Comparison of ENCODE assay signal across 25 cellular contexts in the genomic region with DNA sequence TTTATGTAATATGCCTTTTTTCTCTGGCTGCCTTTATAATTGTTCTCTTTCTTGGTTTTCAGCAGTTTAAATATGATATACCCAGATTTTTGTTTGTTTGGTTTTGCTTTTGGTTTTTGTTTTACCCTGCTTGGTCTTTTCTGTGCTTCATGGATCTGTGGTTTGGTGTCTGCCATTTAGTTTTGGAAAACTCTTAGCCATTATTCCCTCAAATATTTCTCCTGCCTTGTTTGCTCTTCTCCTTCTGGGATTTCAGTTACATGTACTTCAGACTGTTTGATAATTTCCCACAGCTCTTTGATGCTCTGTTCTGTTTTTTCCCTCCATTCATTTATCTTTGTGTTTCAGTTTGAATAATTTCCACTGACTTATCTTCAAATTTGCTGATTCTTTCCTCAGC.
"Had no signal": no experiment of that assay in that cellular context is flagged by ENCODE, and none has a peak within 500 bp of the region (broad histone marks: within the 10 kb centered on the region; RNA-seq: fewer than 3 reads in every experiment).

No MANE protein-coding gene starts in this region.

- H3K4me3 ChIP-seq: esophagus squamous epithelium, gastrocnemius medialis, heart right ventricle, left lung, lower lobe of right lung, mucosa of descending colon had no signal

- H3K27me3 ChIP-seq: esophagus squamous epithelium, gastrocnemius medialis, left lung had no signal

- H3K27ac Mint-ChIP-seq: dendritic cell treated with granulocyte-macrophage colony-stimulating factor and Interleukin-4, amounts not matched to agents 40 ng/mL and 50 ng/mL, for 4 days; effector memory CD8-positive, alpha-beta T cell; endodermal cell; mesothelial cell of epicardium; naive B cell; naive thymus-derived CD8-positive, alpha-beta T cell had no signal

- H3K4me1 ChIP-seq: esophagus squamous epithelium, gastrocnemius medialis, heart right ventricle, left lung, lower lobe of right lung had no signal

- DNase-seq: cortex of kidney; effector CD8-positive, alpha-beta T cell; effector memory CD8-positive, alpha-beta T cell; endodermal cell; erythroblast; esophagus squamous epithelium; foreskin fibroblast; foreskin melanocyte; gastrocnemius medialis; glutamatergic neuron; head of caudate nucleus; heart right ventricle; hippocampal formation; left cardiac atrium; left lung; left ventricle myocardium superior; lower lobe of right lung; mesenchymal stem cell; mucosa of descending colon; naive B cell; naive thymus-derived CD8-positive, alpha-beta T cell had no signal

- H3K4me3 Mint-ChIP-seq: dendritic cell treated with granulocyte-macrophage colony-stimulating factor and Interleukin-4, amounts not matched to agents 40 ng/mL and 50 ng/mL, for 4 days; effector memory CD8-positive, alpha-beta T cell; endodermal cell; mesothelial cell of epicardium; naive B cell; naive thymus-derived CD8-positive, alpha-beta T cell had no signal

- H3K36me3 ChIP-seq: esophagus squamous epithelium, gastrocnemius medialis, heart right ventricle, left lung, lower lobe of right lung had no signal

- H3K9me3 ChIP-seq: esophagus squamous epithelium, left lung, lower lobe of right lung, mucosa of descending colon had no signal

- H3K4me1 Mint-ChIP-seq: mesothelial cell of epicardium; naive B cell; naive thymus-derived CD8-positive, alpha-beta T cell had no signal

- ATAC-seq: effector memory CD8-positive, alpha-beta T cell; esophagus mucosa; gastrocnemius medialis; heart right ventricle; left cardiac atrium; left lung; left ventricle myocardium superior; lower lobe of right lung; mucosa of descending colon; naive thymus-derived CD8-positive, alpha-beta T cell had no signal

- H3K27me3 Mint-ChIP-seq: naive thymus-derived CD8-positive, alpha-beta T cell had no signal

- H3K27ac ChIP-seq: epithelial cell of prostate, esophagus squamous epithelium, gastrocnemius medialis, heart right ventricle, left lung, lower lobe of right lung had no signal
